18 cellular contexts compared by ENCODE assay signal in genomic region chr10:70835895-70836294, GRCh38. TPM values are rescaled to one million over a fixed set of nuclear protein-coding genes. Genes with fewer than 3 reads are reported as not detected.
DNase-seq lines count a peak whose midpoint lies in the region; ATAC-seq and TF ChIP-seq lines count a peak whose summit lies in the region.
"Had no signal": no experiment of that assay in that cellular context is flagged by ENCODE, and none has a peak within 500 bp of the region (broad histone marks: within the 10 kb centered on the region; RNA-seq: fewer than 3 reads in every experiment).

No MANE protein-coding gene starts in this region.

- POLR2A ChIA-PET in activated CD4-positive, alpha-beta T cell treated with anti-CD3 and anti-CD28 coated beads for 36 hours (lab: Charles Lee), result interaction anchor here (0.6 to 1.3 kb wide), 4 partner anchors 10 to 259 kb away, joined by 3 to 8 read pairs (median 4); no protein-coding TSS in a partner anchor

- no peaks in the 10 kb centered on the region for H3K27me3 Mint-ChIP-seq in activated CD4-positive, alpha-beta T cell treated with anti-CD3 and anti-CD28 coated beads for 36 hours
- no peaks in the 10 kb centered on the region for H3K27me3 Mint-ChIP-seq in activated naive CD8-positive, alpha-beta T cell treated with anti-CD3 and anti-CD28 coated beads, Interleukin-2, amount 50 U/mL, for 24 hours
- H3K27me3 Mint-ChIP-seq: activated naive CD4-positive, alpha-beta T cell treated with anti-CD3 and anti-CD28 coated beads, Interleukin-2, amount 50 U/mL, for 24 hours had no signal

- no peak for DNase-seq in activated CD4-positive, alpha-beta T cell treated with anti-CD3 and anti-CD28 coated beads for 36 hours
- DNase-seq in activated CD4-positive, alpha-beta T cell treated with anti-CD3 and anti-CD28 coated beads, Interleukin-2, amount 50 U/mL, for 1 hour, result no peak
- DNase-seq in activated naive CD8-positive, alpha-beta T cell treated with anti-CD3 and anti-CD28 coated beads, Interleukin-2, amount 50 U/mL, for 24 hours, result no peak
- peak; percentile 68 for DNase-seq in fibroblast of the aortic adventitia (ENCODE audit: low read depth)
- peak; percentile 55 for DNase-seq in skeletal muscle cell (ENCODE audit: low read depth)
- no peak for DNase-seq in activated CD8-positive, alpha-beta memory T cell treated with anti-CD3 and anti-CD28 coated beads for 24 hours
- DNase-seq in NCI-H1048 (lab: John Stamatoyannopoulos, UW), result no peak
- DNase-seq: COR-L47, dermis blood vessel endothelial cell, GDM1, NCI-H2029 treated with DMSO at 0.1 percent for 48 hours, SHP77 treated with DMSO at 0.1 percent for 48 hours, T1000 had no signal

- no peak for TF ChIP-seq CTCF in fibroblast of the aortic adventitia (IDR thresholded peaks at IDR 0.05; ENCODE audit: insufficient read depth, low read length)

- H3K4me3 Mint-ChIP-seq in activated CD4-positive, alpha-beta T cell treated with anti-CD3 and anti-CD28 coated beads for 36 hours, result peak overlapping the region; percentile 30
- H3K4me3 Mint-ChIP-seq in activated naive CD8-positive, alpha-beta T cell treated with anti-CD3 and anti-CD28 coated beads, Interleukin-2, amount 50 U/mL, for 24 hours, result no peak overlapping the region
- H3K4me3 Mint-ChIP-seq: activated naive CD4-positive, alpha-beta T cell treated with anti-CD3 and anti-CD28 coated beads, Interleukin-2, amount 50 U/mL, for 24 hours had no signal

- H3K4me3 ChIP-seq in fibroblast of the aortic adventitia (ENCODE audit: low read depth, low read length) (no peak overlapping the region), skeletal muscle cell (ENCODE audit: low read depth, low read length) (no peak overlapping the region)
- H3K4me3 ChIP-seq: gastroesophageal sphincter had no signal

- H3K27ac Mint-ChIP-seq in activated CD4-positive, alpha-beta T cell treated with anti-CD3 and anti-CD28 coated beads for 36 hours, result peak overlapping the region; percentile 87
- peak overlapping the region; percentile 75 for H3K27ac Mint-ChIP-seq in activated naive CD8-positive, alpha-beta T cell treated with anti-CD3 and anti-CD28 coated beads, Interleukin-2, amount 50 U/mL, for 24 hours
- H3K27ac Mint-ChIP-seq: activated naive CD4-positive, alpha-beta T cell treated with anti-CD3 and anti-CD28 coated beads, Interleukin-2, amount 50 U/mL, for 24 hours had no signal

- CTCF ChIA-PET in activated CD4-positive, alpha-beta T cell treated with anti-CD3 and anti-CD28 coated beads for 36 hours (lab: Charles Lee), result interaction anchor here (0.6 to 8.0 kb wide), 3 partner anchors 11 to 922 kb away, joined by 3 to 74 read pairs (median 8); partner anchors contain the start of gene SGPL1

- H3K9me3 Mint-ChIP-seq in activated CD4-positive, alpha-beta T cell treated with anti-CD3 and anti-CD28 coated beads for 36 hours (ENCODE audit: low read depth), result peaks cover 7% of the 10 kb centered on the region
- peaks cover 8% of the 10 kb centered on the region for H3K9me3 Mint-ChIP-seq in activated naive CD8-positive, alpha-beta T cell treated with anti-CD3 and anti-CD28 coated beads, Interleukin-2, amount 50 U/mL, for 24 hours
- H3K9me3 Mint-ChIP-seq: activated naive CD4-positive, alpha-beta T cell treated with anti-CD3 and anti-CD28 coated beads, Interleukin-2, amount 50 U/mL, for 24 hours had no signal

- peak; percentile 26 for ATAC-seq in activated CD4-positive, alpha-beta T cell treated with anti-CD3 and anti-CD28 coated beads for 36 hours
- no peak for ATAC-seq in activated naive CD8-positive, alpha-beta T cell treated with anti-CD3 and anti-CD28 coated beads, Interleukin-2, amount 50 U/mL, for 24 hours
- no peak for ATAC-seq in HG02642 (IDR thresholded peaks at IDR 0.05; ENCODE audit: poor library complexity, unreplicated experiment)
- ATAC-seq: gastroesophageal sphincter had no signal

- peaks cover 84% of the 10 kb centered on the region for H3K4me1 Mint-ChIP-seq in activated CD4-positive, alpha-beta T cell treated with anti-CD3 and anti-CD28 coated beads for 36 hours
- H3K4me1 Mint-ChIP-seq in activated naive CD8-positive, alpha-beta T cell treated with anti-CD3 and anti-CD28 coated beads, Interleukin-2, amount 50 U/mL, for 24 hours, result peaks cover 88% of the 10 kb centered on the region

- intact Hi-C loops in activated CD4-positive, alpha-beta T cell treated with anti-CD3 and anti-CD28 coated beads for 36 hours (cut with DNase I, micrococcal nuclease), result loop anchor here in 1 of 2 experiments (10.0 kb wide), 2 partner anchors 1259 to 1521 kb away; no protein-coding TSS in a partner anchor

- peaks cover 57% of the 10 kb centered on the region for H3K36me3 Mint-ChIP-seq in activated CD4-positive, alpha-beta T cell treated with anti-CD3 and anti-CD28 coated beads for 36 hours (ENCODE audit: low read depth)
- H3K36me3 Mint-ChIP-seq in activated naive CD8-positive, alpha-beta T cell treated with anti-CD3 and anti-CD28 coated beads, Interleukin-2, amount 50 U/mL, for 24 hours (ENCODE audit: low read depth), result peaks cover 70% of the 10 kb centered on the region

RNA-seq across cellular contexts. Expression of gene SGPL1, which starts 20.1 kb away (rescaled TPM):
- total RNA-seq in activated CD4-positive, alpha-beta T cell treated with anti-CD3 and anti-CD28 coated beads for 36 hours, result 10 to 100 TPM; 33.7 to 48.7 TPM
- total RNA-seq in fibroblast of the aortic adventitia (ENCODE audit: low replicate concordance), result 26.3 and 117 TPM in 2 replicates

RNA-seq across cellular contexts. Expression of gene TBATA, which starts 50.7 kb away (rescaled TPM):
- not detected for total RNA-seq in activated CD4-positive, alpha-beta T cell treated with anti-CD3 and anti-CD28 coated beads for 36 hours
- total RNA-seq in fibroblast of the aortic adventitia (ENCODE audit: low replicate concordance), result not detected in 2 replicates
- total RNA-seq: dermis blood vessel endothelial cell, gastroesophageal sphincter, LHCN-M2, mucosa of gallbladder had no signal

RNA-seq across cellular contexts. Expression of gene PCBD1, which starts 52.5 kb away (rescaled TPM):
- total RNA-seq in activated CD4-positive, alpha-beta T cell treated with anti-CD3 and anti-CD28 coated beads for 36 hours, result 10 to 100 TPM; 40.1 to 47.6 TPM
- total RNA-seq in fibroblast of the aortic adventitia (ENCODE audit: low replicate concordance), result 3.4 and 23.7 TPM in 2 replicates

Comparison
In these comparisons a context has a peak if more than half of its experiments do, and no peak if none do; other contexts are left out.
1. DNase-seq: peak in fibroblast of the aortic adventitia (single experiment) and skeletal muscle cell (single experiment); none in activated CD4-positive, alpha-beta T cell treated with anti-CD3 and anti-CD28 coated beads for 36 hours (single experiment), activated CD4-positive, alpha-beta T cell treated with anti-CD3 and anti-CD28 coated beads, Interleukin-2, amount 50 U/mL, for 1 hour (single experiment), activated naive CD8-positive, alpha-beta T cell treated with anti-CD3 and anti-CD28 coated beads, Interleukin-2, amount 50 U/mL, for 24 hours (single experiment), activated CD8-positive, alpha-beta memory T cell treated with anti-CD3 and anti-CD28 coated beads for 24 hours (single experiment) and NCI-H1048 (single experiment).